1 cellular context compared by ENCODE assay signal in genomic region chr5:1246711-1247431, GRCh38.
TF ChIP-seq lines count a peak whose summit lies in the region.

No MANE protein-coding gene starts in this region.

TF ChIP-seq in SK-N-SH, 30 proteins besides CTCF, POLR2A, EP300 and RAD21 (continued from another document):
- peak; percentile 96 for TF ChIP-seq REST (IDR thresholded peaks at IDR 0.05; ENCODE audit: low read depth, low read length)
- TF ChIP-seq NFIC (IDR thresholded peaks at IDR 0.05; ENCODE audit: borderline replicate concordance), result 0 out of 2 replicates have a peak, but pooled peaks have one; percentile 7
- TF ChIP-seq GABPA (IDR thresholded peaks at IDR 0.05; ENCODE audit: low read depth), result no peak
TF ChIP-seq in SK-N-SH: peak in this region for 2.
